In the genomic region with DNA sequence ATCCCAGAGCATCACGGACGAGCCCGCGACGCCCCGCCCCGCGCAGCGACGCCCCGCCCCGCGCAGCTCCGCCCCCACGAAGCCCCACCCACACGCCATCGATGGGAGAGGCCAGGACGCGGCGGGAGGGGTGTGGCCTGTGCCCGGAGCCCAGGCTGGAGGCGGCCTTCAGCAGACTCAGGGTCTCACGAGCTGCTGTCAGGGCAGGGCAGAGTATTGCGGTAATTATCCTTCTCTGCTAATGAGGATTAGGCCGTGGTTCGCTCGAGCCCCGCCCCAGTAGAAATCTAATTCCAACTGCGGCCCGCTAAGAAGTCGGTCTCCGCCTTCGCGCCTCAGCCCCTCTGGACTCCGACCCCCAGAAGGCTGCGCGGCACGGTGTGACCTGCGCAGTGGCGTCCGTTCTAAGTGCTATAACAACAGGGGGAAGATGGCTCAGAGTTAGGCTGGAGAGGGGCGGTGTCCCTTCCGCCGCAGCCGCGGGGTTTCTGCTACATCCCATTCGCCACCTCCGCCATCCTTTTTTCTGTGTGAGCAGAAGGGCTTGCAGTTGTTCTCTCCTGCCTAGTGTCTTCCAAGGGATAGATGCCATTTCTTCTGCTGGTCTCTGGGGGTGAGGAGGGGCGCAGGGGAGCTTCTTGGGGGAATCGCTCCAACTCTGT, we compare ENCODE assay signal across 8 cellular contexts. TPM values are rescaled to one million over a fixed set of nuclear protein-coding genes. Genes with fewer than 3 reads are reported as not detected.
DNase-seq lines count a peak whose midpoint lies in the region; ATAC-seq and TF ChIP-seq lines count a peak whose summit lies in the region.

No MANE protein-coding gene starts in this region.

- TF ChIP-seq CTCF in fibroblast of pulmonary artery (IDR thresholded peaks at IDR 0.05; ENCODE audit: low read length, missing control alignments): no peak

- H3K4me3 ChIP-seq in fibroblast of pulmonary artery (replicated peaks; ENCODE audit: low read depth, low read length): peak overlapping the region; percentile 82

- peak overlapping the region; percentile 94 for H3K4me3 Mint-ChIP-seq in activated T-helper 2 cell treated with anti-CD3 and anti-CD28 coated beads, Interferon-gamma antibody, Interleukin-2, Interleukin-4, amounts not matched to agents 10 μg/mL and 5 μg/mL and 100 μg/mL, durations not matched to agents 14 hours and 24 hours and 36 hours (ENCODE audit: low read depth)
- H3K4me3 Mint-ChIP-seq in natural killer cell treated with Interleukin-12 subunit alpha and Interleukin-12 subunit beta and Interleukin-15 and Interleukin-18, amount 100 ng/mL, for 72 hours: peak overlapping the region; percentile 98

- H3K36me3 Mint-ChIP-seq in activated T-helper 2 cell treated with anti-CD3 and anti-CD28 coated beads, Interferon-gamma antibody, Interleukin-2, Interleukin-4, amounts not matched to agents 10 μg/mL and 5 μg/mL and 100 μg/mL, durations not matched to agents 14 hours and 24 hours and 36 hours (ENCODE audit: low read depth): peaks cover 26% of the 10 kb centered on the region
- H3K36me3 Mint-ChIP-seq in natural killer cell treated with Interleukin-12 subunit alpha and Interleukin-12 subunit beta and Interleukin-15 and Interleukin-18, amount 100 ng/mL, for 72 hours: peaks cover 8% of the 10 kb centered on the region

- peak; percentile 98 for ATAC-seq in natural killer cell treated with Interleukin-12 subunit alpha and Interleukin-12 subunit beta and Interleukin-15 and Interleukin-18, amount 100 ng/mL, for 72 hours

- H3K4me1 Mint-ChIP-seq in activated T-helper 2 cell treated with anti-CD3 and anti-CD28 coated beads, Interferon-gamma antibody, Interleukin-2, Interleukin-4, amounts not matched to agents 10 μg/mL and 5 μg/mL and 100 μg/mL, durations not matched to agents 14 hours and 24 hours and 36 hours (ENCODE audit: low read depth): peaks cover 35% of the 10 kb centered on the region
- peaks cover 21 to 28% of the 10 kb centered on the region in 2 donors for H3K4me1 Mint-ChIP-seq in natural killer cell treated with Interleukin-12 subunit alpha and Interleukin-12 subunit beta and Interleukin-15 and Interleukin-18, amount 100 ng/mL, for 72 hours (ENCODE audit: low read depth in 2 of 2)

- peaks cover 2% of the 10 kb centered on the region for H3K27me3 Mint-ChIP-seq in activated T-helper 2 cell treated with anti-CD3 and anti-CD28 coated beads, Interferon-gamma antibody, Interleukin-2, Interleukin-4, amounts not matched to agents 10 μg/mL and 5 μg/mL and 100 μg/mL, durations not matched to agents 14 hours and 24 hours and 36 hours (ENCODE audit: low read depth)
- H3K27me3 Mint-ChIP-seq in natural killer cell treated with Interleukin-12 subunit alpha and Interleukin-12 subunit beta and Interleukin-15 and Interleukin-18, amount 100 ng/mL, for 72 hours: peaks cover 0 to 7% of the 10 kb centered on the region in 2 donors

- H3K27ac Mint-ChIP-seq in activated T-helper 2 cell treated with anti-CD3 and anti-CD28 coated beads, Interferon-gamma antibody, Interleukin-2, Interleukin-4, amounts not matched to agents 10 μg/mL and 5 μg/mL and 100 μg/mL, durations not matched to agents 14 hours and 24 hours and 36 hours: peak overlapping the region; percentile 89
- H3K27ac Mint-ChIP-seq in natural killer cell treated with Interleukin-12 subunit alpha and Interleukin-12 subunit beta and Interleukin-15 and Interleukin-18, amount 100 ng/mL, for 72 hours: peak overlapping the region; percentile 87 to 96

- H3K9me3 Mint-ChIP-seq in activated T-helper 2 cell treated with anti-CD3 and anti-CD28 coated beads, Interferon-gamma antibody, Interleukin-2, Interleukin-4, amounts not matched to agents 10 μg/mL and 5 μg/mL and 100 μg/mL, durations not matched to agents 14 hours and 24 hours and 36 hours: peaks cover 14% of the 10 kb centered on the region
- no peaks in the 10 kb centered on the region for H3K9me3 Mint-ChIP-seq in natural killer cell treated with Interleukin-12 subunit alpha and Interleukin-12 subunit beta and Interleukin-15 and Interleukin-18, amount 100 ng/mL, for 72 hours

- DNase-seq in EH (ENCODE audit: low read depth) (peak; percentile 96), GOT3 (lab: John Stamatoyannopoulos, UW) (peak; percentile 97), LHCN-M2 (ENCODE audit: low read depth) (peak; percentile 96), RPMI7951 (ENCODE audit: low read depth) (peak; percentile 96), fibroblast of pulmonary artery (ENCODE audit: low read depth) (peak; percentile 94)
- DNase-seq in activated T-helper 2 cell treated with anti-CD3 and anti-CD28 coated beads, Interferon-gamma antibody, Interleukin-2, Interleukin-4, amounts not matched to agents 10 μg/mL and 5 μg/mL and 100 μg/mL, durations not matched to agents 14 hours and 24 hours and 36 hours (ENCODE audit: low spot score): peak; percentile 90
- peak; percentile 93 for DNase-seq in natural killer cell treated with Interleukin-12 subunit alpha and Interleukin-12 subunit beta and Interleukin-15 and Interleukin-18, amount 100 ng/mL, for 72 hours (ENCODE audit: low spot score)
- DNase-seq in stimulated activated naive CD4-positive, alpha-beta T cell treated with Interleukin-2 at 50 U/mL for 16 hours (lab: John Stamatoyannopoulos, UW): peak; percentile 89

- intact Hi-C loops in activated T-helper 2 cell treated with anti-CD3 and anti-CD28 coated beads, Interferon-gamma antibody, Interleukin-2, Interleukin-4, amounts not matched to agents 10 μg/mL and 5 μg/mL and 100 μg/mL, durations not matched to agents 14 hours and 24 hours and 36 hours (cut with micrococcal nuclease): loop anchor here (1.0 to 10.0 kb wide), 7 partner anchors 24 to 568 kb away; partner anchors contain the start of genes AVL9, BBS9 and RP9

RNA-seq across cellular contexts. Expression of gene NT5C3A, which starts 0.3 kb away (rescaled TPM):
- 35.9 and 40.1 TPM in 2 replicates for total RNA-seq in LHCN-M2 (2014; rRNA removed)
- polyA plus RNA-seq in LHCN-M2 (2012): 12.2 TPM
- 42.8 and 43.4 TPM in 2 replicates for total RNA-seq in RPMI7951 (2014; rRNA removed; shearing (Covaris generic))
- 30.0 and 33.3 TPM in 2 replicates for total RNA-seq in activated T-helper 2 cell treated with anti-CD3 and anti-CD28 coated beads, Interferon-gamma antibody, Interleukin-2, Interleukin-4, amounts not matched to agents 10 μg/mL and 5 μg/mL and 100 μg/mL, durations not matched to agents 14 hours and 24 hours and 36 hours
- total RNA-seq in natural killer cell treated with Interleukin-12 subunit alpha and Interleukin-12 subunit beta and Interleukin-15 and Interleukin-18, amount 100 ng/mL, for 72 hours: 10 to 100 TPM; 31.8 to 35.9 TPM

RNA-seq across cellular contexts. Expression of gene RP9, which starts 46.3 kb away (rescaled TPM):
- total RNA-seq in LHCN-M2 (2014; rRNA removed): 12.7 and 18.5 TPM in 2 replicates
- 30.0 TPM for polyA plus RNA-seq in LHCN-M2 (2012)
- total RNA-seq in RPMI7951 (2014; rRNA removed; shearing (Covaris generic)): 20.7 and 23.9 TPM in 2 replicates
- 15.4 and 18.6 TPM in 2 replicates for total RNA-seq in activated T-helper 2 cell treated with anti-CD3 and anti-CD28 coated beads, Interferon-gamma antibody, Interleukin-2, Interleukin-4, amounts not matched to agents 10 μg/mL and 5 μg/mL and 100 μg/mL, durations not matched to agents 14 hours and 24 hours and 36 hours
- 10 to 100 TPM; 16.2 to 22.0 TPM for total RNA-seq in natural killer cell treated with Interleukin-12 subunit alpha and Interleukin-12 subunit beta and Interleukin-15 and Interleukin-18, amount 100 ng/mL, for 72 hours

Comparison
In these comparisons a context has a peak if more than half of its experiments do, and no peak if none do; other contexts are left out.
1. Peak in every context shown above with its lines: DNase-seq, ATAC-seq and H3K4me3 ChIP-seq.